1 cellular context compared by ENCODE assay signal in genomic region chr6:26104457-26105108, GRCh38.
TF ChIP-seq lines count a peak whose summit lies in the region.

No MANE protein-coding gene starts in this region.

TF ChIP-seq in K562, 482 proteins besides CTCF, POLR2A, EP300 and RAD21 (continued from another document):
- TF ChIP-seq RREB1 (CRISPR knock-in tag; IDR thresholded peaks at IDR 0.05) (0 out of 2 replicates have a peak, but pooled peaks have one; percentile 34), SRSF1 (IDR thresholded peaks at IDR 0.05; ENCODE audit: low read depth, low read length) (no peak), FIP1L1 (IDR thresholded peaks at IDR 0.05; ENCODE audit: low read depth, low read length, poor library complexity, severe bottlenecking) (peak; percentile 39), TBL1XR1 (IDR thresholded peaks at IDR 0.05; ENCODE audit: low read length in 2 of 2) (peak in 1 of 2 experiments; percentile 85; a peak in 1 of 4 replicates), HOXB6 (CRISPR knock-in tag; IDR thresholded peaks at IDR 0.05; ENCODE audit: borderline replicate concordance) (no peak), ADNP (tag; IDR thresholded peaks at IDR 0.05) (0 out of 2 replicates have a peak, but pooled peaks have one; percentile 20), ZNF384 (IDR thresholded peaks at IDR 0.05; ENCODE audit: low read depth, low read length) (peak; percentile 64), XRCC5 (IDR thresholded peaks at IDR 0.05; ENCODE audit: low read depth, low read length) (0 out of 2 replicates have a peak, but pooled peaks have one; percentile 9)
- TF ChIP-seq, protein P1, sequence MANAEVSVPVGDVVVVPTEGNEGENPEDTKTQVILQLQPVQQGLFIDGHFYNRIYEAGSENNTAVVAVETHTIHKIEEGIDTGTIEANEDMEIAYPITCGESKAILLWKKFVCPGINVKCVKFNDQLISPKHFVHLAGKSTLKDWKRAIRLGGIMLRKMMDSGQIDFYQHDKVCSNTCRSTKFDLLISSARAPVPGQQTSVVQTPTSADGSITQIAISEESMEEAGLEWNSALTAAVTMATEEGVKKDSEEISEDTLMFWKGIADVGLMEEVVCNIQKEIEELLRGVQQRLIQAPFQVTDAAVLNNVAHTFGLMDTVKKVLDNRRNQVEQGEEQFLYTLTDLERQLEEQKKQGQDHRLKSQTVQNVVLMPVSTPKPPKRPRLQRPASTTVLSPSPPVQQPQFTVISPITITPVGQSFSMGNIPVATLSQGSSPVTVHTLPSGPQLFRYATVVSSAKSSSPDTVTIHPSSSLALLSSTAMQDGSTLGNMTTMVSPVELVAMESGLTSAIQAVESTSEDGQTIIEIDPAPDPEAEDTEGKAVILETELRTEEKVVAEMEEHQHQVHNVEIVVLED (CRISPR knock-in tag; IDR thresholded peaks at IDR 0.05), result no peak
- TF ChIP-seq, protein P2, sequence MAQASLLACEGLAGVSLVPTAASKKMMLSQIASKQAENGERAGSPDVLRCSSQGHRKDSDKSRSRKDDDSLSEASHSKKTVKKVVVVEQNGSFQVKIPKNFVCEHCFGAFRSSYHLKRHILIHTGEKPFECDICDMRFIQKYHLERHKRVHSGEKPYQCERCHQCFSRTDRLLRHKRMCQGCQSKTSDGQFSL (CRISPR knock-in tag; IDR thresholded peaks at IDR 0.05), result no peak
- TF ChIP-seq, protein P2 (tag; IDR thresholded peaks at IDR 0.05), result 0 out of 4 replicates have a peak, but pooled peaks of 1 of the 2 experiments have one; percentile 36
